Comparison of ENCODE assay signal across 9 cellular contexts in genomic region chr10:8049874-8050560, GRCh38. TPM values are rescaled to one million over a fixed set of nuclear protein-coding genes. Genes with fewer than 3 reads are reported as not detected.
DNase-seq lines count a peak whose midpoint lies in the region; ATAC-seq, FAIRE-seq and TF ChIP-seq lines count a peak whose summit lies in the region.
"Had no signal": no experiment of that assay in that cellular context is flagged by ENCODE, and none has a peak within 500 bp of the region (broad histone marks: within the 10 kb centered on the region; RNA-seq: fewer than 3 reads in every experiment).

No MANE protein-coding gene starts in this region.

- H3K36me3 ChIP-seq in HepG2 (replicated peaks in 1 of 2; ENCODE audit: control insufficient read depth in 1 of 2, insufficient read depth in 2 of 2, low read length in 2 of 2) (no peaks in the 10 kb centered on the region), testis (ENCODE audit: low read depth, missing control alignments) (no peaks in the 10 kb centered on the region)

- no TSS peak for BruUV-seq in HepG2 (replicated peaks; lab: Mats Ljungman, UMichigan)

- no peak for TF ChIP-seq EP300 in HepG2 (IDR thresholded peaks at IDR 0.05; ENCODE audit: low read depth in 2 of 2, low read length in 2 of 2)
- no peak for TF ChIP-seq EP300 in HepG2 (CRISPR knock-in tag; IDR thresholded peaks at IDR 0.05; ENCODE audit: borderline replicate concordance)

- ATAC-seq in HepG2 = peak; percentile 28
- no peak for ATAC-seq in HG02973 (IDR thresholded peaks at IDR 0.05; ENCODE audit: unreplicated experiment)
- no peak for ATAC-seq in HG03135 (IDR thresholded peaks at IDR 0.05; ENCODE audit: unreplicated experiment)

- CTCF ChIA-PET in activated CD4-positive, alpha-beta T cell treated with anti-CD3 and anti-CD28 coated beads, Interleukin-2, amount 10 ng/mL, durations not matched to agents 7 days and 5 days (lab: Charles Lee) = interaction anchor here (0.6 to 1.3 kb wide), 7 partner anchors 10 to 525 kb away, joined by 3 to 5 read pairs (median 3); no protein-coding TSS in a partner anchor
- CTCF ChIA-PET in HepG2 (lab: Yijun Ruan, JAX; ENCODE audit: low intra/inter-chr PET ratio, low total read pairs) = no interaction called here

- peaks cover 52% of the 10 kb centered on the region for H3K4me1 Mint-ChIP-seq in activated CD4-positive, alpha-beta T cell treated with anti-CD3 and anti-CD28 coated beads, Interleukin-2, amount 10 ng/mL, durations not matched to agents 7 days and 5 days
- H3K4me1 Mint-ChIP-seq in activated naive CD8-positive, alpha-beta T cell (ENCODE audit: low read depth) = peaks cover 54% of the 10 kb centered on the region

- DNase-seq in activated CD4-positive, alpha-beta T cell treated with anti-CD3 and anti-CD28 coated beads, Interleukin-2, amount 10 ng/mL, durations not matched to agents 7 days and 5 days = no peak
- DNase-seq in activated CD4-positive, alpha-beta T cell treated with anti-CD3 and anti-CD28 coated beads, Interleukin-2, amount 50 U/mL, for 4 hours = no peak
- DNase-seq in HepG2 (ENCODE audit: low spot score) (no peak), testis (no peak), midbrain (lab: John Stamatoyannopoulos, UW) (no peak)
- DNase-seq: DMS79 treated with DMSO at 0.1 percent for 48 hours had no signal

- peaks cover 24 to 81% of the 10 kb centered on the region in 2 experiments for H3K27me3 ChIP-seq in HepG2 (ENCODE audit: control insufficient read depth in 1 of 2, insufficient read depth in 2 of 2, low read length in 2 of 2)
- H3K27me3 ChIP-seq in testis = peaks cover 2% of the 10 kb centered on the region

- H3K36me3 Mint-ChIP-seq in activated CD4-positive, alpha-beta T cell treated with anti-CD3 and anti-CD28 coated beads, Interleukin-2, amount 10 ng/mL, durations not matched to agents 7 days and 5 days (ENCODE audit: low read depth) = peaks cover 6% of the 10 kb centered on the region
- H3K36me3 Mint-ChIP-seq in activated naive CD8-positive, alpha-beta T cell = peaks cover 3% of the 10 kb centered on the region

- no peak overlapping the region for H2AFZ ChIP-seq in HepG2 (ENCODE audit: low read length)

- POLR2A ChIA-PET in activated CD4-positive, alpha-beta T cell treated with anti-CD3 and anti-CD28 coated beads, Interleukin-2, amount 10 ng/mL, durations not matched to agents 7 days and 5 days (lab: Charles Lee) = no interaction called here
- POLR2A ChIA-PET in HepG2 (lab: Yijun Ruan, JAX) = no interaction called here

- no peak overlapping the region for H3K9ac ChIP-seq in HepG2 (ENCODE audit: insufficient read depth, low read depth, low read length)

- intact Hi-C loops in HepG2 (cut with micrococcal nuclease; ENCODE audit: unreplicated experiment) = no loop called here
- intact Hi-C loops in testis (cut with DNase I; ENCODE audit: low total_unique reads) = loop anchor here (10.0 kb wide), 1 partner anchor 1185 kb away; no protein-coding TSS in a partner anchor

- H3K9me3 Mint-ChIP-seq in activated CD4-positive, alpha-beta T cell treated with anti-CD3 and anti-CD28 coated beads, Interleukin-2, amount 10 ng/mL, durations not matched to agents 7 days and 5 days = no peaks in the 10 kb centered on the region
- no peaks in the 10 kb centered on the region for H3K9me3 Mint-ChIP-seq in activated naive CD8-positive, alpha-beta T cell (ENCODE audit: low read depth)

- in situ Hi-C loops in HepG2 (cut with HindIII; ENCODE audit: extremely low pct_ligation_motif_present, low pct_unique_long_range_greater_than_20kb) = no loop called here

- H3K9me3 ChIP-seq in HepG2 (ENCODE audit: low read length) = no peaks in the 10 kb centered on the region
- no peaks in the 10 kb centered on the region for H3K9me3 ChIP-seq in testis

- peak overlapping the region; percentile 73 for H3K4me2 ChIP-seq in HepG2 (ENCODE audit: low read depth, low read length)

- H3K4me3 ChIP-seq in HepG2 (replicated peaks in 1 of 3; ENCODE audit: insufficient read depth in 1 of 3, low read depth in 2 of 3, low read length in 3 of 3) (peak overlapping the region; percentile 53 to 63 (median 57)), testis (peak overlapping the region; percentile 17 to 24)

- H3K27me3 Mint-ChIP-seq in activated CD4-positive, alpha-beta T cell treated with anti-CD3 and anti-CD28 coated beads, Interleukin-2, amount 10 ng/mL, durations not matched to agents 7 days and 5 days = peaks cover 63% of the 10 kb centered on the region
- H3K27me3 Mint-ChIP-seq in activated naive CD8-positive, alpha-beta T cell = peaks cover 38% of the 10 kb centered on the region

- no peak for TF ChIP-seq POLR2A in HepG2 (IDR thresholded peaks at IDR 0.05; ENCODE audit: insufficient read depth in 1 of 2, low read depth in 2 of 2, low read length in 2 of 2)
- TF ChIP-seq POLR2A in testis (IDR thresholded peaks at IDR 0.05) = no peak

- 6% methylated on average over 9 of the region's 68 CpGs for WGBS in HepG2 (ENCODE audit: low lambda C conversion rate)
- WGBS in testis, 2 donors = 2% methylated on average over 44 to 66 of the region's 68 CpGs

- no peak for TF ChIP-seq CTCF in HepG2 (CRISPR knock-in tag; IDR thresholded peaks at IDR 0.05)
- no peak for TF ChIP-seq CTCF in testis (IDR thresholded peaks at IDR 0.05)

- no peak overlapping the region for H3K27ac Mint-ChIP-seq in activated CD4-positive, alpha-beta T cell treated with anti-CD3 and anti-CD28 coated beads, Interleukin-2, amount 10 ng/mL, durations not matched to agents 7 days and 5 days
- H3K27ac Mint-ChIP-seq in activated naive CD8-positive, alpha-beta T cell = no peak overlapping the region

- no peaks in the 10 kb centered on the region for H3K79me2 ChIP-seq in HepG2 (ENCODE audit: insufficient read depth, low read length)

- no peak for FAIRE-seq in HepG2 (lab: Jason Lieb, UNC)

- no peak for TF ChIP-seq RAD21 in HepG2 (CRISPR knock-in tag; IDR thresholded peaks at IDR 0.05)

- peak overlapping the region; percentile 43 for H3K4me3 Mint-ChIP-seq in activated CD4-positive, alpha-beta T cell treated with anti-CD3 and anti-CD28 coated beads, Interleukin-2, amount 10 ng/mL, durations not matched to agents 7 days and 5 days
- peak overlapping the region; percentile 83 for H3K4me3 Mint-ChIP-seq in activated naive CD8-positive, alpha-beta T cell

- peak overlapping the region; percentile 5 for H3K27ac ChIP-seq in HepG2 (ENCODE audit: extremely low read length, insufficient read depth, low read length)
- H3K27ac ChIP-seq in testis = no peak overlapping the region

- peaks cover 35% of the 10 kb centered on the region; the same call in 1 of the 2 replicates for H4K20me1 ChIP-seq in HepG2 (ENCODE audit: insufficient read depth, low read length)

- H3K4me1 ChIP-seq in HepG2 (ENCODE audit: insufficient read depth, low read length) (peaks cover 23% of the 10 kb centered on the region), testis (peaks cover 33% of the 10 kb centered on the region)

TF ChIP-seq in HepG2, 621 proteins besides CTCF, POLR2A, EP300 and RAD21 (continues in another document):
- TF ChIP-seq, protein P1, sequence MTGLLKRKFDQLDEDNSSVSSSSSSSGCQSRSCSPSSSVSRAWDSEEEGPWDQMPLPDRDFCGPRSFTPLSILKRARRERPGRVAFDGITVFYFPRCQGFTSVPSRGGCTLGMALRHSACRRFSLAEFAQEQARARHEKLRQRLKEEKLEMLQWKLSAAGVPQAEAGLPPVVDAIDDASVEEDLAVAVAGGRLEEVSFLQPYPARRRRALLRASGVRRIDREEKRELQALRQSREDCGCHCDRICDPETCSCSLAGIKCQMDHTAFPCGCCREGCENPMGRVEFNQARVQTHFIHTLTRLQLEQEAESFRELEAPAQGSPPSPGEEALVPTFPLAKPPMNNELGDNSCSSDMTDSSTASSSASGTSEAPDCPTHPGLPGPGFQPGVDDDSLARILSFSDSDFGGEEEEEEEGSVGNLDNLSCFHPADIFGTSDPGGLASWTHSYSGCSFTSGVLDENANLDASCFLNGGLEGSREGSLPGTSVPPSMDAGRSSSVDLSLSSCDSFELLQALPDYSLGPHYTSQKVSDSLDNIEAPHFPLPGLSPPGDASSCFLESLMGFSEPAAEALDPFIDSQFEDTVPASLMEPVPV (CRISPR knock-in tag; IDR thresholded peaks at IDR 0.05) = no peak

RNA-seq across cellular contexts. Expression of gene GATA3, which starts 4.5 kb away (rescaled TPM):
- 10 to 100 TPM; 48.1 to 52.0 TPM for total RNA-seq in activated CD4-positive, alpha-beta T cell treated with anti-CD3 and anti-CD28 coated beads, Interleukin-2, amount 10 ng/mL, durations not matched to agents 7 days and 5 days
- not detected in 2 replicates for total RNA-seq in HepG2 (2016; rRNA removed; fragmentation: Illumina TruSeq; extraction: Trizol)
- total RNA-seq in HepG2 (2016; cell fraction: cytosol; rRNA removed; fragmentation: Illumina TruSeq; extraction: Trizol; ENCODE audit: low read depth) = not detected in 2 replicates
- not detected in 2 replicates for total RNA-seq in HepG2 (2016; cell fraction: insoluble cytoplasmic fraction; rRNA removed; fragmentation: Illumina TruSeq; extraction: Trizol)
- not detected in 2 replicates for total RNA-seq in HepG2 (2016; cell fraction: membrane; rRNA removed; fragmentation: Illumina TruSeq; extraction: Trizol)
- not detected in 2 replicates for total RNA-seq in HepG2 (2016; cell fraction: nucleus; rRNA removed; fragmentation: Illumina TruSeq; extraction: Trizol)
- not detected in 2 replicates for polyA plus RNA-seq in HepG2 (2011; rRNA removed)
- polyA plus RNA-seq in HepG2 (2011; cell fraction: cytosol; rRNA removed) = not detected in 2 replicates
- polyA plus RNA-seq in HepG2 (2011; cell fraction: nucleus; rRNA removed) = not detected in 2 replicates
- polyA plus RNA-seq in HepG2 (2012) = not detected in 2 replicates
- not detected in 2 replicates for polyA plus RNA-seq in HepG2 (2016; cell fraction: cytosol; fragmentation: Illumina TruSeq; extraction: Trizol; ENCODE audit: low read depth)
- not detected in 2 replicates for polyA plus RNA-seq in HepG2 (2016; cell fraction: insoluble cytoplasmic fraction; fragmentation: Illumina TruSeq; extraction: Trizol; ENCODE audit: low read depth)
- not detected in 2 replicates for polyA plus RNA-seq in HepG2 (2016; cell fraction: membrane; fragmentation: Illumina TruSeq; extraction: Trizol; ENCODE audit: low read depth)
- polyA plus RNA-seq in HepG2 (2016; cell fraction: nucleus; fragmentation: Illumina TruSeq; extraction: Trizol; ENCODE audit: insufficient read depth, low read depth) = not detected in 2 replicates
- not detected in 2 replicates for polyA minus RNA-seq in HepG2 (2011; rRNA and poly(A)+ RNA removed; ENCODE audit: low replicate concordance)
- not detected in 2 replicates for polyA minus RNA-seq in HepG2 (2011; cell fraction: cytosol; rRNA and poly(A)+ RNA removed)
- not detected in 2 replicates for polyA minus RNA-seq in HepG2 (2011; cell fraction: nucleus; rRNA and poly(A)+ RNA removed)
- 1 to 10 TPM in 1 of 2 donors, under 1 TPM in 1; 0.31 to 1.9 TPM for total RNA-seq in testis
- 0.50 TPM for polyA plus RNA-seq in testis (ENCODE audit: insufficient read depth, low read depth, low replicate concordance)

Comparison
In these comparisons a context has a peak if more than half of its experiments do, and no peak if none do; other contexts are left out.
1. RNA of gene GATA3, which starts 4.5 kb away (total RNA-seq): 48.1 to 52.0 TPM in activated CD4-positive, alpha-beta T cell treated with anti-CD3 and anti-CD28 coated beads, Interleukin-2, amount 10 ng/mL, durations not matched to agents 7 days and 5 days; 0.31 to 1.9 TPM in testis and not detected in HepG2; every median in the first group is over 10 times any median in the second.